ENCODE assay signal across 22 cellular contexts in the genomic region with DNA sequence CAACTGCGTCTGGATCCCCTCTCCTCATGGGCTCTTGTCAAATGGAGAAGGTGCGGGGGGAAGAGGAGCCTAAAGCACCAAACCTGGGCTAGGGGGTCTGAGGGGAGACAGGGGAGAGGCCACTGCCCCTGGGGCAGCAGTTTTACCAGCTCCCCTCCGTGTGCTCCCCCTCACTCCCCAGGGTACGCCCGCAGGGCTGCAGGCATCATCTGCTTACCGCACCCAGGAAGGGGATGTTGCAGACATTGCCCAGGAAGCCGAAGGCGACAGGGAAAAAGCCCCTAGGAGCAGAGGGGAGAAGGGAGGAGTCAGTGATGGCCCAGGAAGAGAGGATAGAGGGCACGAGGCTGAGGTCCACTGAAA. TPM values are rescaled to one million over a fixed set of nuclear protein-coding genes. Genes with fewer than 3 reads are reported as not detected.
DNase-seq lines count a peak whose midpoint lies in the region; TF ChIP-seq lines count a peak whose summit lies in the region.
"Had no signal": no experiment of that assay in that cellular context is flagged by ENCODE, and none has a peak within 500 bp of the region (broad histone marks: within the 10 kb centered on the region; RNA-seq: fewer than 3 reads in every experiment).

No MANE protein-coding gene starts in this region.

- H3K4me3 ChIP-seq in SJSA1 = no peak overlapping the region
- H3K4me3 ChIP-seq in iPS-18c (ENCODE audit: insufficient read depth, low read depth, low read length) = peak overlapping the region; percentile 4; the same call in 1 of the 2 replicates
- peak overlapping the region; percentile 25 to 54 (median 41) for H3K4me3 ChIP-seq in skeletal muscle tissue (ENCODE audit: low read length in 3 of 3)
- H3K4me3 ChIP-seq: colonic mucosa, neural progenitor cell, SK-N-MC, transverse colon had no signal

- H2BK120ac ChIP-seq in H9 (ENCODE audit: low read depth, low read length, poor library complexity, severe bottlenecking) = no peak overlapping the region

- H3K9me3 Mint-ChIP-seq in H9 = peaks cover 0 to 5% of the 10 kb centered on the region in 2 experiments; a peak in 1 of 5 replicates
- H3K9me3 Mint-ChIP-seq: activated naive CD4-positive, alpha-beta T cell treated with anti-CD3 and anti-CD28 coated beads, Interleukin-2, amount 50 U/mL, for 72 hours; neural progenitor cell had no signal

- no peak overlapping the region for H3K4me2 ChIP-seq in H9 (ENCODE audit: insufficient read depth, insufficient read length, low read length)
- H3K4me2 ChIP-seq: neural progenitor cell had no signal

- no peak for TF ChIP-seq CTCF in H9 (conservative IDR thresholded peaks at IDR 0.05)

- peak overlapping the region in 1 of 3 experiments; percentile 59; a peak in 1 of 7 replicates for H3K27ac Mint-ChIP-seq in H9
- H3K27ac Mint-ChIP-seq: activated naive CD4-positive, alpha-beta T cell treated with anti-CD3 and anti-CD28 coated beads, Interleukin-2, amount 50 U/mL, for 72 hours; neural progenitor cell had no signal

- H3K27ac ChIP-seq in H9 (ENCODE audit: insufficient read length, low read depth, low read length) (no peak overlapping the region), SJSA1 (peak overlapping the region; percentile 91), skeletal muscle tissue (ENCODE audit: low read depth, low read length) (peak overlapping the region; percentile 91)
- H3K27ac ChIP-seq: colonic mucosa, neural progenitor cell, SK-N-MC, transverse colon had no signal

- no peak overlapping the region for H2BK20ac ChIP-seq in H9 (ENCODE audit: low read depth, low read length, poor library complexity, severe bottlenecking)

- H3K9ac ChIP-seq in H9 (ENCODE audit: extremely low read depth, insufficient read length, low read length) = no peak overlapping the region
- peak overlapping the region; percentile 73 to 77 (median 75) for H3K9ac ChIP-seq in skeletal muscle tissue (ENCODE audit: low read depth in 1 of 3, low read length in 3 of 3)
- H3K9ac ChIP-seq: neural progenitor cell had no signal

- H3K36me3 Mint-ChIP-seq in H9 (ENCODE audit: insufficient read depth in 1 of 3, low read depth in 3 of 3) = no peaks in the 10 kb centered on the region; a peak in 1 of 7 replicates
- H3K36me3 Mint-ChIP-seq: activated naive CD4-positive, alpha-beta T cell treated with anti-CD3 and anti-CD28 coated beads, Interleukin-2, amount 50 U/mL, for 72 hours; neural progenitor cell had no signal

- H3K27me3 Mint-ChIP-seq in H9 (ENCODE audit: low read depth) = peaks cover 10% of the 10 kb centered on the region

- no peaks in the 10 kb centered on the region for H3K79me1 ChIP-seq in H9 (ENCODE audit: insufficient read depth, low read depth, low read length, poor library complexity, severe bottlenecking)

- no peak overlapping the region for H3K23ac ChIP-seq in H9 (ENCODE audit: insufficient read length, low read depth, low read length)

- no peaks in the 10 kb centered on the region; the same call in 1 of the 2 replicates for H3K36me3 ChIP-seq in SJSA1
- H3K36me3 ChIP-seq in skeletal muscle tissue (ENCODE audit: control insufficient read depth in 3 of 3, insufficient read depth in 3 of 3, low read length in 3 of 3) = no peaks in the 10 kb centered on the region
- H3K36me3 ChIP-seq: BE2C, colonic mucosa, neural progenitor cell, transverse colon had no signal

- H2AK5ac ChIP-seq in H9 (ENCODE audit: insufficient read length, low read length) = no peak overlapping the region

- H4K91ac ChIP-seq in H9 (ENCODE audit: insufficient read length, low read depth, low read length) = no peak overlapping the region

- H2AFZ ChIP-seq in H9 (ENCODE audit: low read length) = no peak overlapping the region
- H2AFZ ChIP-seq: neural progenitor cell had no signal

- H2BK12ac ChIP-seq in H9 (ENCODE audit: insufficient read length, low read depth, low read length) = no peak overlapping the region

- H4K8ac ChIP-seq in H9 (replicated peaks; ENCODE audit: insufficient read length, low read depth, low read length) = no peak overlapping the region

- no peak overlapping the region for H4K5ac ChIP-seq in H9 (ENCODE audit: insufficient read length, low read depth, low read length)

- H3K4me1 ChIP-seq in H9 (ENCODE audit: insufficient read depth, low read length) (no peaks in the 10 kb centered on the region; the same call in 1 of the 2 replicates), SJSA1 (replicated peaks) (peaks cover 48% of the 10 kb centered on the region), skeletal muscle tissue (ENCODE audit: control insufficient read depth in 3 of 3, insufficient read depth in 3 of 3, low read length in 3 of 3) (peaks cover 20 to 34% (median 24%) of the 10 kb centered on the region in 3 donors)
- H3K4me1 ChIP-seq: BE2C, colonic mucosa, neural progenitor cell, transverse colon had no signal

- H3K4me3 Mint-ChIP-seq in H9 = no peak overlapping the region
- H3K4me3 Mint-ChIP-seq: neural progenitor cell had no signal

- H3K79me2 ChIP-seq in H9 (ENCODE audit: insufficient read depth, low read length) = no peaks in the 10 kb centered on the region

- H3K4me1 Mint-ChIP-seq in H9 = peaks cover 9 to 19% of the 10 kb centered on the region in 2 experiments

- H3K18ac ChIP-seq in H9 (ENCODE audit: insufficient read length, low read depth, low read length) = no peak overlapping the region

- H2BK5ac ChIP-seq in H9 (ENCODE audit: insufficient read length, low read length) = no peak overlapping the region

- no CpG with 5 or more reads among the region's 9 CpGs for WGBS in H9 (ENCODE audit: extremely low coverage, insufficient read length, low lambda C conversion rate)

- DNase-seq in H9 (no peak), SJSA1 (ENCODE audit: low read depth in 1 of 2, low spot score in 2 of 2) (no peak), 8988T (no peak), iPS-NIHi11 (ENCODE audit: low spot score) (no peak), ureter (ENCODE audit: low spot score) (no peak)
- DNase-seq: activated CD4-positive, alpha-beta T cell treated with anti-CD3 and anti-CD28 coated beads for 1 hour; activated CD8-positive, alpha-beta memory T cell treated with anti-CD3 and anti-CD28 coated beads for 24 hours; BE2C; colonic mucosa; hippocampal formation; kidney; NCI-H1417 treated with DMSO at 0.1 percent for 48 hours; stimulated activated naive CD4-positive, alpha-beta T cell treated with Interleukin-2 at 50 U/mL for 16 hours; transverse colon had no signal

- no peak overlapping the region for H2BK15ac ChIP-seq in H9 (ENCODE audit: low read depth, low read length)

- no peaks in the 10 kb centered on the region for H3K9me3 ChIP-seq in H9 (ENCODE audit: control insufficient read depth, low read depth, low read length)
- no peaks in the 10 kb centered on the region for H3K9me3 ChIP-seq in SJSA1 (replicated peaks)
- no peaks in the 10 kb centered on the region for H3K9me3 ChIP-seq in iPS-18c (ENCODE audit: control insufficient read depth, insufficient read depth, low read length)
- H3K9me3 ChIP-seq in skeletal muscle tissue (ENCODE audit: control insufficient read depth in 3 of 3, low read length in 3 of 3) = no peaks in the 10 kb centered on the region
- H3K9me3 ChIP-seq: BE2C, colonic mucosa, transverse colon had no signal

- H3K56ac ChIP-seq in H9 (ENCODE audit: insufficient read length, low read depth, low read length) = no peak overlapping the region

- H4K20me1 ChIP-seq in H9 (ENCODE audit: control insufficient read depth, insufficient read depth, insufficient read length) = no peaks in the 10 kb centered on the region

- H3K27me3 ChIP-seq in H9 (ENCODE audit: insufficient read depth, low read length) (no peaks in the 10 kb centered on the region), SJSA1 (replicated peaks) (no peaks in the 10 kb centered on the region), skeletal muscle tissue (ENCODE audit: control insufficient read depth in 3 of 3, insufficient read depth in 3 of 3, low read length in 3 of 3) (peaks cover 5 to 28% (median 12%) of the 10 kb centered on the region in 3 donors)
- H3K27me3 ChIP-seq: colonic mucosa, neural progenitor cell had no signal

- peak overlapping the region; percentile 69 for H3K14ac ChIP-seq in H9 (ENCODE audit: insufficient read depth, low read length)

- H3K23me2 ChIP-seq in H9 (ENCODE audit: insufficient read length, low read depth, low read length, poor library complexity, severe bottlenecking) = no peaks in the 10 kb centered on the region

- no peak overlapping the region for H3K4ac ChIP-seq in H9 (ENCODE audit: low read depth, low read length)

- H3T11ph ChIP-seq in H9 (ENCODE audit: low read length) = no peak overlapping the region

RNA-seq across cellular contexts. Expression of gene KISS1, which starts 2.7 kb away (rescaled TPM):
- total RNA-seq in H9 (2021) (0.59 and 0.68 TPM in 2 replicates), skeletal muscle tissue (not detected), ureter (1.4 TPM)
- 190 and 222 TPM in 2 replicates for total RNA-seq in SJSA1 (2014; rRNA removed; shearing (Covaris generic))
- total RNA-seq: G401, OCI-LY7, renal cortical epithelial cell, transverse colon had no signal

RNA-seq across cellular contexts. Expression of gene GOLT1A, which starts 14.8 kb away (rescaled TPM):
- 4.2 and 6.3 TPM in 2 replicates for total RNA-seq in H9 (2021)
- not detected in 2 replicates for total RNA-seq in SJSA1 (2014; rRNA removed; shearing (Covaris generic))
- total RNA-seq in skeletal muscle tissue = not detected
- 26.0 TPM for total RNA-seq in ureter
- total RNA-seq: G401, OCI-LY7 had no signal

RNA-seq across cellular contexts. Expression of gene REN, which starts 32.8 kb away (rescaled TPM):
- total RNA-seq in H9 (2021) = not detected in 2 replicates
- not detected in 2 replicates for total RNA-seq in SJSA1 (2014; rRNA removed; shearing (Covaris generic))
- total RNA-seq in skeletal muscle tissue = not detected
- 0.89 TPM for total RNA-seq in ureter
- total RNA-seq: activated naive CD4-positive, alpha-beta T cell treated with anti-CD3 and anti-CD28 coated beads, Interleukin-2, amount 50 U/mL, for 72 hours; G401; OCI-LY7; renal cortical epithelial cell had no signal

RNA-seq across cellular contexts. Expression of gene ETNK2, which starts 47.1 kb away (rescaled TPM):
- total RNA-seq in H9 (2021) = 17.6 and 18.6 TPM in 2 replicates
- total RNA-seq in SJSA1 (2014; rRNA removed; shearing (Covaris generic)) = 22.2 and 22.3 TPM in 2 replicates
- 6.8 TPM for total RNA-seq in skeletal muscle tissue
- total RNA-seq in ureter = 13.5 TPM

Comparison
In these comparisons a context has a peak if more than half of its experiments do, and no peak if none do; other contexts are left out.
1. RNA of gene KISS1, which starts 2.7 kb away (total RNA-seq): 190 to 222 TPM in SJSA1; 1.4 TPM in ureter (single experiment), 0.59 to 0.68 TPM in H9 and not detected in skeletal muscle tissue (single experiment); every median in the first group is over 10 times any median in the second.